In the genomic region with DNA sequence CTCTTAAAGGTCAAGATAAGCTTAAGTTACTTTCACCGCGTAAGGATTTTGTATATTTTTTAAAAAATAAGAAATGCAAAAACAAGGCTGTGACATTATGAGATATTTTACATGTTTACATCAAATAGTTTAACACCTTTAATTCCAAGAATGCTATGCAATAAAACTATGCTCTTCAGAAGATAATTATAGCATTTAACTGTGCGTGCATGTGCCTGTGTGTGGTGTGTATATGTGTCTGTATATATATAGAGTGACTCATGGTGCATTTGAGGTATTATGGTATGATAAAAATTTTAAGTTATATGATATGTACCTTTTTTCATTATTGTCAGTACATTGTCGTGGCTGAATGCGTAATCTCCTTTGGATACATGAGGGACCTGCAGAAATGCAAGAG, we compare ENCODE assay signal across 20 cellular contexts.
A peak's percentile ranks its signal among the peaks of the same experiment; 100 is the strongest.
DNase-seq lines count a peak whose midpoint lies in the region; ATAC-seq, FAIRE-seq and TF ChIP-seq lines count a peak whose summit lies in the region.
"Had no signal": no experiment of that assay in that cellular context is flagged by ENCODE, and none has a peak within 500 bp of the region (broad histone marks: within the 10 kb centered on the region; RNA-seq: fewer than 3 reads in every experiment).

No MANE protein-coding gene starts in this region.

- intact Hi-C loops in prostate gland (cut with DNase I): no loop called here

- H3K27me3 ChIP-seq in osteoblast (ENCODE audit: insufficient read depth, low read length) (no peaks in the 10 kb centered on the region), prostate gland (replicated peaks; ENCODE audit: insufficient read depth) (no peaks in the 10 kb centered on the region)

- TF ChIP-seq CTCF in A549 (IDR thresholded peaks at IDR 0.05) (no peak), HEK293 (tag by site-specific recombination; IDR thresholded peaks at IDR 0.05) (no peak), epithelial cell of esophagus (IDR thresholded peaks at IDR 0.05; ENCODE audit: insufficient read depth, low read depth, low read length, missing control alignments) (no peak), osteoblast (IDR thresholded peaks at IDR 0.05; ENCODE audit: extremely low read depth, low read depth, low read length) (no peak), prostate gland (IDR thresholded peaks at IDR 0.05) (no peak)

- H3K4me3 ChIP-seq in A549 (peak overlapping the region; percentile 35), HEK293 (ENCODE audit: low read depth, low read length) (no peak overlapping the region), epithelial cell of esophagus (ENCODE audit: low read length) (no peak overlapping the region), osteoblast (ENCODE audit: insufficient read depth, low read length) (no peak overlapping the region), prostate gland (no peak overlapping the region)

- no peaks in the 10 kb centered on the region for H3K36me3 ChIP-seq in HEK293 (ENCODE audit: control insufficient read depth in 2 of 2, insufficient read depth in 1 of 2, low read length in 2 of 2)
- H3K36me3 ChIP-seq in osteoblast (ENCODE audit: insufficient read depth, low read length): no peaks in the 10 kb centered on the region
- H3K36me3 ChIP-seq in prostate gland: no peaks in the 10 kb centered on the region

- no peak for ATAC-seq in A549
- ATAC-seq in HG03196 (IDR thresholded peaks at IDR 0.05; ENCODE audit: unreplicated experiment): no peak
- no peak for ATAC-seq in HG02870 (IDR thresholded peaks at IDR 0.05; ENCODE audit: unreplicated experiment)
- ATAC-seq: HepG2 had no signal

- peak overlapping the region; percentile 76 for H3K4me2 ChIP-seq in A549
- H3K4me2 ChIP-seq in osteoblast (ENCODE audit: insufficient read depth, low read length): no peak overlapping the region

- no peak overlapping the region for H2AFZ ChIP-seq in osteoblast (ENCODE audit: low read length)

- FAIRE-seq in A549 (lab: Jason Lieb, UNC): no peak
- FAIRE-seq: H54, HepG2 had no signal

- DNase-seq in A549 (ENCODE audit: low read depth in 1 of 2, low spot score in 1 of 2) (no peak), epithelial cell of esophagus (ENCODE audit: low read depth) (peak; percentile 4), osteoblast (ENCODE audit: insufficient read length, low spot score, missing footprints) (peak; percentile 44), prostate gland (ENCODE audit: low spot score) (no peak)
- DNase-seq: CD4-positive, CD25-positive, alpha-beta regulatory T cell; EL; KBM-7; MM.1S; NCI-H1048; NCI-H1417 treated with DMSO at 0.1 percent for 48 hours; NCI-H187; NCI-H446; NCI-H526; OCI-M1; Right ventricle myocardium superior had no signal

- H3K79me2 ChIP-seq in osteoblast (ENCODE audit: insufficient read depth, low read length): no peaks in the 10 kb centered on the region

- peak overlapping the region; percentile 69 to 86 for H3K27ac ChIP-seq in A549
- no peak overlapping the region for H3K27ac ChIP-seq in HEK293 (ENCODE audit: extremely low read depth, low read depth, low read length)
- H3K27ac ChIP-seq in osteoblast (ENCODE audit: low read depth, low read length): no peak overlapping the region
- H3K27ac ChIP-seq in prostate gland: no peak overlapping the region

- no peaks in the 10 kb centered on the region for H3K9me3 ChIP-seq in A549
- H3K9me3 ChIP-seq in HEK293 (ENCODE audit: control insufficient read depth, insufficient read depth, low read depth, low read length): no peaks in the 10 kb centered on the region
- no peaks in the 10 kb centered on the region for H3K9me3 ChIP-seq in osteoblast (ENCODE audit: low read depth, low read length)
- H3K9me3 ChIP-seq in prostate gland: no peaks in the 10 kb centered on the region

- TF ChIP-seq RAD21 in A549 (conservative IDR thresholded peaks at IDR 0.05 in 1 of 2, IDR thresholded peaks at IDR 0.05 in 1 of 2): no peak

- POLR2A ChIA-PET in A549 (lab: Yijun Ruan, JAX): no interaction called here
- POLR2A ChIA-PET in HEK293 (lab: Yijun Ruan, JAX): no interaction called here

- 82% methylated on average over 5 of the region's 5 CpGs for WGBS in A549 (ENCODE audit: missing lambda C conversion rate)
- WGBS in prostate gland: 88% methylated on average over 5 of the region's 5 CpGs

- CTCF ChIA-PET in A549 (lab: Yijun Ruan, JAX): interaction anchor here (1.2 to 1.7 kb wide), 3 partner anchors 14 to 456 kb away, joined by 3 to 6 read pairs (median 5); no protein-coding TSS in a partner anchor
- CTCF ChIA-PET in HEK293 (lab: Yijun Ruan, JAX): interaction anchor here (0.6 to 1.1 kb wide), 3 partner anchors 13 to 180 kb away, joined by 3 to 4 read pairs (median 3); no protein-coding TSS in a partner anchor

- TF ChIP-seq EP300 in A549 (IDR thresholded peaks at IDR 0.05): no peak

- H4K20me1 ChIP-seq in osteoblast (ENCODE audit: insufficient read depth, low read length): no peaks in the 10 kb centered on the region

- no peak for TF ChIP-seq POLR2A in A549 (IDR thresholded peaks at IDR 0.05; ENCODE audit: low read length)
- TF ChIP-seq POLR2A in prostate gland (IDR thresholded peaks at IDR 0.05): no peak

- peaks cover 95% of the 10 kb centered on the region for H3K4me1 ChIP-seq in A549
- peaks cover 30% of the 10 kb centered on the region for H3K4me1 ChIP-seq in HEK293 (ENCODE audit: control insufficient read depth, insufficient read depth, low read length)
- H3K4me1 ChIP-seq in osteoblast (ENCODE audit: insufficient read depth, low read length): no peaks in the 10 kb centered on the region
- H3K4me1 ChIP-seq in prostate gland (replicated peaks): no peaks in the 10 kb centered on the region

TF ChIP-seq in A549, 52 proteins besides CTCF, POLR2A, EP300 and RAD21 (continues in another document):
- TF ChIP-seq, protein P1, sequence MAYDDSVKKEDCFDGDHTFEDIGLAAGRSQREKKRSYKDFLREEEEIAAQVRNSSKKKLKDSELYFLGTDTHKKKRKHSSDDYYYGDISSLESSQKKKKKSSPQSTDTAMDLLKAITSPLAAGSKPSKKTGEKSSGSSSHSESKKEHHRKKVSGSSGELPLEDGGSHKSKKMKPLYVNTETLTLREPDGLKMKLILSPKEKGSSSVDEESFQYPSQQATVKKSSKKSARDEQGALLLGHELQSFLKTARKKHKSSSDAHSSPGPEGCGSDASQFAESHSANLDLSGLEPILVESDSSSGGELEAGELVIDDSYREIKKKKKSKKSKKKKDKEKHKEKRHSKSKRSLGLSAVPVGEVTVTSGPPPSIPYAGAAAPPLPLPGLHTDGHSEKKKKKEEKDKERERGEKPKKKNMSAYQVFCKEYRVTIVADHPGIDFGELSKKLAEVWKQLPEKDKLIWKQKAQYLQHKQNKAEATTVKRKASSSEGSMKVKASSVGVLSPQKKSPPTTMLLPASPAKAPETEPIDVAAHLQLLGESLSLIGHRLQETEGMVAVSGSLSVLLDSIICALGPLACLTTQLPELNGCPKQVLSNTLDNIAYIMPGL (CRISPR knock-in tag; IDR thresholded peaks at IDR 0.05; ENCODE audit: borderline replicate concordance): no peak
- TF ChIP-seq KDM1A (IDR thresholded peaks at IDR 0.05; ENCODE audit: low read depth) (no peak), MAZ (IDR thresholded peaks at IDR 0.05; ENCODE audit: borderline replicate concordance, low read depth, low read length) (no peak)
- TF ChIP-seq, protein P2, sequence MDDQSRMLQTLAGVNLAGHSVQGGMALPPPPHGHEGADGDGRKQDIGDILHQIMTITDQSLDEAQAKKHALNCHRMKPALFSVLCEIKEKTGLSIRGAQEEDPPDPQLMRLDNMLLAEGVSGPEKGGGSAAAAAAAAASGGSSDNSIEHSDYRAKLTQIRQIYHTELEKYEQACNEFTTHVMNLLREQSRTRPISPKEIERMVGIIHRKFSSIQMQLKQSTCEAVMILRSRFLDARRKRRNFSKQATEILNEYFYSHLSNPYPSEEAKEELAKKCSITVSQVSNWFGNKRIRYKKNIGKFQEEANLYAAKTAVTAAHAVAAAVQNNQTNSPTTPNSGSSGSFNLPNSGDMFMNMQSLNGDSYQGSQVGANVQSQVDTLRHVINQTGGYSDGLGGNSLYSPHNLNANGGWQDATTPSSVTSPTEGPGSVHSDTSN (IDR thresholded peaks at IDR 0.05): no peak
- TF ChIP-seq, protein P3, sequence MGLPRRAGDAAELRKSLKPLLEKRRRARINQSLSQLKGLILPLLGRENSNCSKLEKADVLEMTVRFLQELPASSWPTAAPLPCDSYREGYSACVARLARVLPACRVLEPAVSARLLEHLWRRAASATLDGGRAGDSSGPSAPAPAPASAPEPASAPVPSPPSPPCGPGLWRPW (IDR thresholded peaks at IDR 0.05): no peak

TF ChIP-seq in HEK293, 187 proteins besides CTCF, POLR2A, EP300 and RAD21 (continues in another document):
- TF ChIP-seq SP3 (tag by site-specific recombination; IDR thresholded peaks at IDR 0.05): 0 out of 2 replicates have a peak, but pooled peaks have one; percentile 14
- TF ChIP-seq, protein P4, sequence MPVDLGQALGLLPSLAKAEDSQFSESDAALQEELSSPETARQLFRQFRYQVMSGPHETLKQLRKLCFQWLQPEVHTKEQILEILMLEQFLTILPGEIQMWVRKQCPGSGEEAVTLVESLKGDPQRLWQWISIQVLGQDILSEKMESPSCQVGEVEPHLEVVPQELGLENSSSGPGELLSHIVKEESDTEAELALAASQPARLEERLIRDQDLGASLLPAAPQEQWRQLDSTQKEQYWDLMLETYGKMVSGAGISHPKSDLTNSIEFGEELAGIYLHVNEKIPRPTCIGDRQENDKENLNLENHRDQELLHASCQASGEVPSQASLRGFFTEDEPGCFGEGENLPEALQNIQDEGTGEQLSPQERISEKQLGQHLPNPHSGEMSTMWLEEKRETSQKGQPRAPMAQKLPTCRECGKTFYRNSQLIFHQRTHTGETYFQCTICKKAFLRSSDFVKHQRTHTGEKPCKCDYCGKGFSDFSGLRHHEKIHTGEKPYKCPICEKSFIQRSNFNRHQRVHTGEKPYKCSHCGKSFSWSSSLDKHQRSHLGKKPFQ (tag by site-specific recombination; IDR thresholded peaks at IDR 0.05): peak; percentile 23; the same call in 1 of the 2 replicates
- no peak for TF ChIP-seq ZNF548 (tag by site-specific recombination; IDR thresholded peaks at IDR 0.05)
- no peak for TF ChIP-seq IKZF3 (tag by site-specific recombination; IDR thresholded peaks at IDR 0.05)
- TF ChIP-seq, protein P5, sequence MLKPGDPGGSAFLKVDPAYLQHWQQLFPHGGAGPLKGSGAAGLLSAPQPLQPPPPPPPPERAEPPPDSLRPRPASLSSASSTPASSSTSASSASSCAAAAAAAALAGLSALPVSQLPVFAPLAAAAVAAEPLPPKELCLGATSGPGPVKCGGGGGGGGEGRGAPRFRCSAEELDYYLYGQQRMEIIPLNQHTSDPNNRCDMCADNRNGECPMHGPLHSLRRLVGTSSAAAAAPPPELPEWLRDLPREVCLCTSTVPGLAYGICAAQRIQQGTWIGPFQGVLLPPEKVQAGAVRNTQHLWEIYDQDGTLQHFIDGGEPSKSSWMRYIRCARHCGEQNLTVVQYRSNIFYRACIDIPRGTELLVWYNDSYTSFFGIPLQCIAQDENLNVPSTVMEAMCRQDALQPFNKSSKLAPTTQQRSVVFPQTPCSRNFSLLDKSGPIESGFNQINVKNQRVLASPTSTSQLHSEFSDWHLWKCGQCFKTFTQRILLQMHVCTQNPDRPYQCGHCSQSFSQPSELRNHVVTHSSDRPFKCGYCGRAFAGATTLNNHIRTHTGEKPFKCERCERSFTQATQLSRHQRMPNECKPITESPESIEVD (tag by site-specific recombination; IDR thresholded peaks at IDR 0.05): peak; percentile 88
- TF ChIP-seq SP7 (tag by site-specific recombination; IDR thresholded peaks at IDR 0.05): peak; percentile 88

Comparison
In these comparisons a context has a peak if more than half of its experiments do, and no peak if none do; other contexts are left out.
1. DNase-seq: peak in epithelial cell of esophagus (single experiment) and osteoblast (single experiment); none in A549 (0 of 2) and prostate gland (single experiment).
2. H3K27ac ChIP-seq: peak in A549 (2 of 2); none in HEK293 (single experiment), osteoblast (single experiment) and prostate gland (0 of 2).